ENCODE assay signal across 1 cellular context in genomic region chr12:49297695-49298060, GRCh38.
TF ChIP-seq lines count a peak whose summit lies in the region.

No MANE protein-coding gene starts in this region.

TF ChIP-seq in K562, 482 proteins besides CTCF, POLR2A, EP300 and RAD21:
- TF ChIP-seq YY1 (IDR thresholded peaks at IDR 0.05; ENCODE audit: borderline replicate concordance in 1 of 3, control insufficient read depth in 1 of 3, extremely low read depth in 1 of 3, insufficient read depth in 3 of 3, insufficient read length in 1 of 3, insufficient replicate concordance in 2 of 3, low read depth in 1 of 3, low read length in 2 of 3) = peak in 1 of 3 experiments; percentile 3
- TF ChIP-seq KLF16 (IDR thresholded peaks at IDR 0.05) = no peak
TF ChIP-seq in K562: peak in this region for 1.
